Comparison of ENCODE assay signal across 9 cellular contexts in the genomic region with DNA sequence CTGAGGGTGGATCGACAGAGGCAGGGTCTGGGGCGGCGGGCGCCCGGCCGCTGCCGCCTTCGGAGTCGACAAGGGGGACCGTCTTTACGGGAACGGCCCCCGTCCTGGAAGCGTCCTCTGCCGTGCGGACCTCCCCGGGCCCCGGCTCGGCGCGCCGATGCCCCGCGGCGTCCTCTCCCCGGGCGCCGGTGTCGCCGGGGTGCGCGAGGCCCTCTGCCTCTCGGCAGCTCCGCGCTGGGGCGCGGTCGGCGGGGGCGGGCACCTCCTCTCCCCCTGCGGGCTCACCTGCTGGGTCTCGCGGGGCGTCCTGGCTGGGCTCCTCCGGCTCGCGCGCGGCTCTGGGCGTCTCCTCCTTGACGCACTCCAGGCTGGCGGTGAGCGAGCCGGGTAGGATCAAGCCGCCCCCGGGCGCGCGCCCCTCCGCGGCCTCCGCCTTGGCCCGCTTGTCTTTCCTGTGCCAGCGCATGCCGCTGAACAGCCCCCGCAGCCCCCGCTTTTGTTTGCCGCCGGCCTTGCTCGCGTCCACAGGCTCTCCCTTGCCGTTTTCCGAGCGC. TPM values are rescaled to one million over a fixed set of nuclear protein-coding genes. Genes with fewer than 3 reads are reported as not detected.
DNase-seq lines count a peak whose midpoint lies in the region; ATAC-seq, FAIRE-seq and TF ChIP-seq lines count a peak whose summit lies in the region.
"Had no signal": no experiment of that assay in that cellular context is flagged by ENCODE, and none has a peak within 500 bp of the region (broad histone marks: within the 10 kb centered on the region; RNA-seq: fewer than 3 reads in every experiment).

No MANE protein-coding gene starts in this region.

- no peak for TF ChIP-seq POLR2A in H1 (IDR thresholded peaks at IDR 0.05; ENCODE audit: control extremely low read depth in 1 of 2, low read depth in 2 of 2, low read length in 2 of 2)
- no peak for TF ChIP-seq POLR2A in erythroblast (IDR thresholded peaks at IDR 0.05; ENCODE audit: low read length)

- H3K23ac ChIP-seq in H1 (ENCODE audit: insufficient read length), result no peak overlapping the region

- no peak overlapping the region for H2BK120ac ChIP-seq in H1 (replicated peaks; ENCODE audit: low read depth, low read length)

- H3K9ac ChIP-seq in H1 (replicated peaks in 1 of 4; ENCODE audit: extremely low read depth in 1 of 4, low read depth in 3 of 4, low read length in 3 of 4), result no peak overlapping the region

- TF ChIP-seq RAD21 in H1 (IDR thresholded peaks at IDR 0.05 in 1 of 2, conservative IDR thresholded peaks at IDR 0.05 in 1 of 2; ENCODE audit: low read depth in 2 of 2, low read length in 2 of 2), result no peak

- no peak for TF ChIP-seq CTCF in H1 (IDR thresholded peaks at IDR 0.05; ENCODE audit: control extremely low read depth in 1 of 3, insufficient read depth in 1 of 3, low read depth in 1 of 3, low read length in 3 of 3)
- no peak for TF ChIP-seq CTCF in BE2C (IDR thresholded peaks at IDR 0.05; ENCODE audit: low read depth, low read length)

- peaks cover 11% of the 10 kb centered on the region; the same call in 1 of the 2 replicates for H3K23me2 ChIP-seq in H1 (ENCODE audit: low read depth, low read length)

- H3K4ac ChIP-seq in H1 (replicated peaks; ENCODE audit: insufficient read length, low read depth, low read length), result no peak overlapping the region

- H3K27ac ChIP-seq in H1 (ENCODE audit: low read depth, low read length), result no peak overlapping the region

- peaks cover 0 to 3% of the 10 kb centered on the region in 2 experiments for H4K20me1 ChIP-seq in H1 (replicated peaks in 1 of 2; ENCODE audit: control insufficient read depth in 1 of 2, insufficient read depth in 2 of 2, low read length in 2 of 2)

- no peak for FAIRE-seq in H1 (lab: Jason Lieb, UNC)
- FAIRE-seq: colon had no signal

- no peak for TF ChIP-seq EP300 in H1 (IDR thresholded peaks at IDR 0.05; ENCODE audit: borderline replicate concordance in 1 of 2, low read depth in 2 of 2, low read length in 2 of 2)

- 4% methylated on average over 54 of the region's 74 CpGs; no CpG with 5 or more reads in 1 of the 2 experiments for WGBS in H1 (ENCODE audit: extremely low coverage in 1 of 2, insufficient coverage in 1 of 2, insufficient read length in 1 of 2, insufficient replicate concordance in 2 of 2, low coverage in 1 of 2, low lambda C conversion rate in 2 of 2, missing lambda C conversion rate in 1 of 2), 2 experiments

- H3K14ac ChIP-seq in H1 (ENCODE audit: insufficient read length), result no peak overlapping the region

- H2BK20ac ChIP-seq in H1 (ENCODE audit: low read length), result no peak overlapping the region

- H2BK15ac ChIP-seq in H1 (ENCODE audit: low read length), result no peak overlapping the region

- H3K9me3 ChIP-seq in MG63 (no peaks in the 10 kb centered on the region), H1 (ENCODE audit: insufficient read depth in 2 of 2, low read depth in 1 of 2, low read length in 1 of 2) (peaks cover 0 to 8% of the 10 kb centered on the region in 2 experiments; a peak in 1 of 4 replicates), BE2C (no peaks in the 10 kb centered on the region)

- H4K8ac ChIP-seq in H1 (ENCODE audit: extremely low read depth, insufficient read depth, low read length), result peak overlapping the region; percentile 38; the same call in 1 of the 2 replicates

- H3K27me3 ChIP-seq in MG63, result peaks cover 61% of the 10 kb centered on the region
- H3K27me3 ChIP-seq in H1 (replicated peaks in 1 of 4; ENCODE audit: control insufficient read depth in 3 of 4, extremely low read depth in 1 of 4, insufficient read depth in 3 of 4, low read length in 3 of 4), result peaks cover 23 to 44% (median 39%) of the 10 kb centered on the region in 4 experiments
- H3K27me3 ChIP-seq in BE2C, result peaks cover 54% of the 10 kb centered on the region

- H3K4me3 ChIP-seq in MG63 (no peak overlapping the region), H1 (ENCODE audit: extremely low read depth in 1 of 4, insufficient read depth in 2 of 4, low read depth in 3 of 4, low read length in 4 of 4) (peak overlapping the region; percentile 39 to 68 (median 51)), BE2C (ENCODE audit: low read depth, low read length) (no peak overlapping the region)

- no peak overlapping the region for H2BK5ac ChIP-seq in H1 (ENCODE audit: low read depth, low read length)

- no peaks in the 10 kb centered on the region for H3K36me3 ChIP-seq in MG63
- H3K36me3 ChIP-seq in H1 (ENCODE audit: control insufficient read depth in 2 of 4, insufficient read depth in 4 of 4, low read length in 3 of 4), result no peaks in the 10 kb centered on the region; a peak in 1 of 8 replicates
- no peaks in the 10 kb centered on the region for H3K36me3 ChIP-seq in BE2C

- CTCF ChIA-PET in H1 (lab: Charles Lee; ENCODE audit: partially characterized antibody), result interaction anchor here (1.1 to 1.3 kb wide), 2 partner anchors 10 to 85 kb away, joined by 4 read pairs; no protein-coding TSS in a partner anchor

- H3K79me2 ChIP-seq in H1 (ENCODE audit: control insufficient read depth in 1 of 2, insufficient read depth in 2 of 2, low read length in 2 of 2), result no peaks in the 10 kb centered on the region

- H3K18ac ChIP-seq in H1 (ENCODE audit: extremely low read depth, low read length), result no peak overlapping the region

- H2BK12ac ChIP-seq in H1 (ENCODE audit: low read depth, low read length), result no peak overlapping the region

- no peak overlapping the region for H4K5ac ChIP-seq in H1 (ENCODE audit: insufficient read length, low read depth, low read length)

- 0 out of 2 replicates have a peak overlapping the region, but pooled peaks have one; percentile 3 for H2AFZ ChIP-seq in H1 (ENCODE audit: low read length)

- H3K56ac ChIP-seq in H1 (replicated peaks; ENCODE audit: insufficient read length, low read depth, low read length), result no peak overlapping the region

- POLR2A ChIA-PET in H1 (lab: Charles Lee; ENCODE audit: partially characterized antibody), result interaction anchor here (0.7 kb wide), 1 partner anchor 20 kb away, joined by 5 read pairs; no protein-coding TSS in a partner anchor

- H3K4me2 ChIP-seq in H1 (ENCODE audit: insufficient read depth in 1 of 2, low read depth in 2 of 2, low read length in 2 of 2), result peak overlapping the region; percentile 62 to 86

- H3K79me1 ChIP-seq in H1 (ENCODE audit: low read depth, low read length), result no peaks in the 10 kb centered on the region

- ATAC-seq in GM21367 (IDR thresholded peaks at IDR 0.05; ENCODE audit: unreplicated experiment), result no peak

- peak; percentile 63 for DNase-seq in ELF-1 (ENCODE audit: low read depth, low spot score)
- peak; percentile 9 for DNase-seq in MG63
- peak in 1 of 2 experiments; percentile 73 for DNase-seq in H1 (ENCODE audit: low read depth in 1 of 2, low spot score in 2 of 2)
- DNase-seq in occipital lobe (lab: John Stamatoyannopoulos, UW), result peak; percentile 72
- no peak for DNase-seq in BE2C
- DNase-seq in NCI-H2196 (lab: John Stamatoyannopoulos, UW; ENCODE audit: unreplicated experiment), result no peak
- no peak for DNase-seq in erythroblast (lab: John Stamatoyannopoulos, UW)

- H4K91ac ChIP-seq in H1 (replicated peaks; ENCODE audit: insufficient read length, low read length), result no peak overlapping the region

- H3K4me1 ChIP-seq in H1 (replicated peaks in 1 of 4; ENCODE audit: control insufficient read depth in 3 of 4, insufficient read depth in 4 of 4, low read length in 3 of 4) (peaks cover 3 to 12% (median 8%) of the 10 kb centered on the region in 4 experiments; a peak in 6 of 7 replicates), BE2C (no peaks in the 10 kb centered on the region)

- H2AK5ac ChIP-seq in H1 (ENCODE audit: low read depth, low read length), result no peak overlapping the region

TF ChIP-seq in H1, 55 proteins besides CTCF, POLR2A, EP300 and RAD21:
- no peak; the same call in 1 of the 2 replicates for TF ChIP-seq TBP (IDR thresholded peaks at IDR 0.05; ENCODE audit: low read depth, low read length)
- TF ChIP-seq EZH2 (IDR thresholded peaks at IDR 0.05; ENCODE audit: low read depth, low read length, severe bottlenecking), result peak; percentile 47
- peak; percentile 4 for TF ChIP-seq ASH2L (IDR thresholded peaks at IDR 0.05; ENCODE audit: low read length)
- 0 out of 2 replicates have a peak, but pooled peaks have one; percentile 21 for TF ChIP-seq PHF8 (conservative IDR thresholded peaks at IDR 0.05; ENCODE audit: low read depth, low read length)
- TF ChIP-seq KDM4A (IDR thresholded peaks at IDR 0.05; ENCODE audit: low read depth, low read length, severe bottlenecking), result peak; percentile 89
- no peak for TF ChIP-seq HDAC6 (IDR thresholded peaks at IDR 0.05; ENCODE audit: low read depth, low read length)
- no peak for TF ChIP-seq FOSL1 (IDR thresholded peaks at IDR 0.05; ENCODE audit: insufficient read depth, low read depth, low read length)
- peak; percentile 57; the same call in 1 of the 2 replicates for TF ChIP-seq RBBP5 (IDR thresholded peaks at IDR 0.05; ENCODE audit: borderline replicate concordance, low read depth, low read length)
- TF ChIP-seq TAF7 (optimal IDR thresholded peaks at IDR 0.05; ENCODE audit: borderline replicate concordance, low read depth, low read length), result no peak
- no peak for TF ChIP-seq SIN3A (conservative IDR thresholded peaks at IDR 0.05 in 1 of 2, IDR thresholded peaks at IDR 0.05 in 1 of 2; ENCODE audit: low read depth in 1 of 2, low read length in 2 of 2)
- TF ChIP-seq JUND (IDR thresholded peaks at IDR 0.05; ENCODE audit: low read length), result no peak
- TF ChIP-seq BCL11A (IDR thresholded peaks at IDR 0.05; ENCODE audit: low read depth in 2 of 2, low read length in 2 of 2), result no peak
- peak; percentile 55 for TF ChIP-seq SUZ12 (IDR thresholded peaks at IDR 0.05; ENCODE audit: low read length)
- TF ChIP-seq GABPA (IDR thresholded peaks at IDR 0.05; ENCODE audit: borderline replicate concordance, insufficient read depth, low read length), result no peak
- no peak for TF ChIP-seq ZNF274 (IDR thresholded peaks at IDR 0.05; ENCODE audit: borderline replicate concordance, extremely low read depth, low read length)

RNA-seq across cellular contexts. Expression of a gene that starts 1.5 kb away (rescaled TPM):
- total RNA-seq in MG63 (2014; rRNA removed; shearing (Covaris generic); ENCODE audit: low replicate concordance), result not detected in 2 replicates
- 0.50 and 0.57 TPM in 2 replicates for total RNA-seq in H1 (2021; fragmentation: NEBNext Ultra II Directional; extraction: Animal tissue kit (Norgen Biotek cat#: 25700))
- polyA plus RNA-seq in H1 (2011; rRNA removed), result 0.14 and 0.16 TPM in 2 replicates
- 0.14 TPM for polyA plus RNA-seq in H1 (2011; cell fraction: cytosol; rRNA removed)
- 0.16 TPM for polyA plus RNA-seq in H1 (2011; cell fraction: nucleus; rRNA removed)
- 0.11 to 0.30 TPM (median 0.18 TPM) in 4 replicates for polyA plus RNA-seq in H1 (2012, experiment 1 of 2)
- polyA plus RNA-seq in H1 (2012, experiment 2 of 2), result 0.09 TPM
- polyA plus RNA-seq in H1 (2013, experiment 1 of 2), result 0.14 TPM
- 0.20 TPM for polyA plus RNA-seq in H1 (2013, experiment 2 of 2)
- polyA minus RNA-seq in H1 (2011; rRNA and poly(A)+ RNA removed), result 0.17 and 0.25 TPM in 2 replicates
- 0.15 TPM for polyA minus RNA-seq in H1 (2011; cell fraction: cytosol; rRNA and poly(A)+ RNA removed)
- polyA minus RNA-seq in H1 (2011; cell fraction: nucleus; rRNA and poly(A)+ RNA removed), result 0.30 TPM
- total RNA-seq in occipital lobe, result 161 TPM
- polyA plus RNA-seq in BE2C (2012; ENCODE audit: insufficient read depth, insufficient read length, low read depth), result not detected

Comparison
In these comparisons a context has a peak if more than half of its experiments do, and no peak if none do; other contexts are left out.
1. DNase-seq: peak in ELF-1 (single experiment), MG63 (single experiment) and occipital lobe (single experiment); none in BE2C (single experiment), NCI-H2196 (single experiment) and erythroblast (0 of 2).
2. H3K4me3 ChIP-seq: peak in H1 (4 of 4); none in MG63 (single experiment) and BE2C (single experiment).
3. RNA of a gene that starts 1.5 kb away (total RNA-seq): 161 TPM in occipital lobe (single experiment); 0.50 to 0.57 TPM in H1 and not detected in MG63; every median in the first group is over 100 times any median in the second.